Comparison of ENCODE assay signal across 1 cellular context in the genomic region with DNA sequence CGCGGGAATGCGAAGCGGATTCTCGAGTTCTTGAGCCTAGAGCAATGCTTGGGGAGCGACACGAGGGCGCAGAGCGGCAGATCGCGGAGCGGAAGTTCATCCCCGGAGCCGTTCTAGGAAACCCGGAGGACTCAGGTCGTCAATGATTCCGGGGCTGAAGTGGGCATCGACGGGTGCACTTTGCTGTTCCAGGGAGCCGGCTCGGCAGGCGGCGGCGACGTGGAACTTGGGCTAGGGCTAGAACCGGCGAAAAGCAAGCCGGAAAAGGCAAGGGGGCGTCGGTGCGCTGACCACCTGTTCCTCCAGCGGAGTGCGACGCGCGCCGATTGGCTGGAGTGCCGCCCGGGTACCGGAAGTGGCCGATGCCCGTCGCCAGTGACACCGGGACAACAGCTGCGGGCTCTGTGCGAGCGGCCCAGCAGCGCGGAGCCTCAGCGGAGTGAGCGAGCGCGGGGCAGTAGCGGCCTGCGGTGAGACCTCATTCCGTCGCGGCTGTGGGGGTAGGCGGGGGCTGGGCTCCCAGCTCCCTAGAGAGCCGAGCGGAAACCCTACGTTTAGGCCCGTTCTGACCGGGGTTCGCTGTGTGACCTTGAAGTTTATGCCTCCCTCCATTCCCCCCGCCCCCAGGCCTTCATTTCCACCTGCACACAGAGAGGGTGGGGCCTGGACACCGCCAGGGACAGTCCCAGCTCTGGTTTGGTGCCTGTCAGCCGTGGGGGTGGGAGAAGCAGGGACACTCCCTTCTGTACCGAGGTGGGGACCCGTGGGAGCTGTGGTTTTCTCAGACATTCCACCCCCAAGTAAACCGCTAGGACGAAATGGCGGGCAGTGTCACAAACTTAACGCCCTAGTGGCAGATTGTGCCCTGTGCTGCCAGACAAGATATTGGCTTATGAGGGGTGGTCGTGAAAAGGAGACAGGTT.
TF ChIP-seq lines count a peak whose summit lies in the region.

ZFP3 (plus strand) TSS at position 362 of the 923 bp plus-strand sequence. CDS start 13,038 bp downstream, outside the sequence.

TF ChIP-seq in A549, 52 proteins besides CTCF, POLR2A, EP300 and RAD21 (continued from another document):
- TF ChIP-seq, protein P1, sequence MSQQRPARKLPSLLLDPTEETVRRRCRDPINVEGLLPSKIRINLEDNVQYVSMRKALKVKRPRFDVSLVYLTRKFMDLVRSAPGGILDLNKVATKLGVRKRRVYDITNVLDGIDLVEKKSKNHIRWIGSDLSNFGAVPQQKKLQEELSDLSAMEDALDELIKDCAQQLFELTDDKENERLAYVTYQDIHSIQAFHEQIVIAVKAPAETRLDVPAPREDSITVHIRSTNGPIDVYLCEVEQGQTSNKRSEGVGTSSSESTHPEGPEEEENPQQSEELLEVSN (IDR thresholded peaks at IDR 0.05; ENCODE audit: borderline replicate concordance, low read depth): peak; percentile 95
- TF ChIP-seq RFX5 (IDR thresholded peaks at IDR 0.05): no peak
- peak; percentile 36; the same call in 1 of the 2 replicates for TF ChIP-seq USF2 (IDR thresholded peaks at IDR 0.05)
- peak; percentile 45; the same call in 1 of the 2 replicates for TF ChIP-seq ATOH8 (CRISPR knock-in tag; IDR thresholded peaks at IDR 0.05; ENCODE audit: low read depth)
TF ChIP-seq in A549: peak in this region for 8.
